Comparison of ENCODE assay signal across 21 cellular contexts in the genomic region with DNA sequence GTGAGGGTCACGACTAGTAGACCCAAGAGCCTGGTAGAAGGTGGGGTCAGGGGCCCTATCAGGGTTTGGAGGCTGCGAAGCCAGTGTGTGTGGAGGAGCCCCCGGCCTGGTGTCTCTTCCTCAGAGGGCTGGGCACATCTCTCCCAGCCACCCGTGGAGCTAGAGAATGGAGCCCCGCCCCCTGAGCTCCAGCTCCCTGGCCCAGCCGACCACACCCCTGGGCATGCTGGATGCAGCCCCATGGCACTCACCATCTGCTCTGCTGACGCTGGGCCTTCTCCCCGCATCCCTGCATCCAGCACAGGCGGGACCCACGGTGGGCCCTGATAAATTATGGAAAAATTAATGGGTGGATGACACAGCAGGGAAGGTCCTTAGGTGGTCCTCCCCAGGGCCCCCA. TPM values are rescaled to one million over a fixed set of nuclear protein-coding genes. Genes with fewer than 3 reads are reported as not detected.
DNase-seq lines count a peak whose midpoint lies in the region; ATAC-seq and TF ChIP-seq lines count a peak whose summit lies in the region.
"Had no signal": no experiment of that assay in that cellular context is flagged by ENCODE, and none has a peak within 500 bp of the region (broad histone marks: within the 10 kb centered on the region; RNA-seq: fewer than 3 reads in every experiment).

No MANE protein-coding gene starts in this region.

- TF ChIP-seq CTCF in GM23338 (conservative IDR thresholded peaks at IDR 0.05; ENCODE audit: low read depth in 2 of 2) (no peak), RWPE1 (conservative IDR thresholded peaks at IDR 0.05; ENCODE audit: low read depth) (no peak), mucosa of descending colon (IDR thresholded peaks at IDR 0.05) (no peak), testis (IDR thresholded peaks at IDR 0.05) (no peak)

- H3K79me2 ChIP-seq in GM23338 (replicated peaks; ENCODE audit: insufficient read depth) = no peaks in the 10 kb centered on the region

- no peak overlapping the region for H2AFZ ChIP-seq in GM23338

- CTCF ChIA-PET in RWPE1 (lab: Yijun Ruan, JAX) = interaction anchor here (1.3 kb wide), 1 partner anchor 9 kb away, joined by 6 read pairs; no protein-coding TSS in a partner anchor

- H3K4me1 ChIP-seq in GM23338 (ENCODE audit: insufficient read depth) (no peaks in the 10 kb centered on the region), mucosa of descending colon (ENCODE audit: low read depth) (peaks cover 10% of the 10 kb centered on the region), testis (peaks cover 34% of the 10 kb centered on the region)

- H3K36me3 Mint-ChIP-seq in GM23338 (ENCODE audit: low read depth) = peaks cover 4% of the 10 kb centered on the region; the same call in 1 of the 3 replicates
- H3K36me3 Mint-ChIP-seq: CD8-positive, alpha-beta T cell had no signal

- no peaks in the 10 kb centered on the region for H3F3A ChIP-seq in GM23338 (replicated peaks; ENCODE audit: low read depth)

- H3K36me3 ChIP-seq in GM23338 (ENCODE audit: insufficient read depth) (no peaks in the 10 kb centered on the region), mucosa of descending colon (ENCODE audit: low read depth) (no peaks in the 10 kb centered on the region), testis (ENCODE audit: low read depth, missing control alignments) (no peaks in the 10 kb centered on the region)
- H3K36me3 ChIP-seq: BLaER1 treated with 17β-estradiol and CSF1 and Interleukin-3, amounts not matched to agents 10 nM and 100 nM; MG63 had no signal

- no peaks in the 10 kb centered on the region for H3K9me2 ChIP-seq in GM23338 (ENCODE audit: insufficient read depth)

- no peak for TF ChIP-seq POLR2A in testis (IDR thresholded peaks at IDR 0.05)

- peak; percentile 27 for DNase-seq in A172 (ENCODE audit: low spot score)
- no peak for DNase-seq in GM23338 (ENCODE audit: low spot score)
- no peak for DNase-seq in RWPE1 (ENCODE audit: low spot score)
- no peak for DNase-seq in mucosa of descending colon
- DNase-seq in NCI-H1048 (lab: John Stamatoyannopoulos, UW) = no peak
- DNase-seq in testis = no peak
- no peak for DNase-seq in activated effector memory CD4-positive, alpha-beta T cell treated with anti-CD3 and anti-CD28 coated beads, Interleukin-2, amount 50 U/mL, for 16 hours
- DNase-seq: Calu3; CD8-positive, alpha-beta T cell; EL; GF-D8; MG63; NCI-H1417 treated with DMSO at 0.1 percent for 48 hours; NCI-H2029; NCI-H345; NCI-H526; OCI-M1 had no signal

- no peaks in the 10 kb centered on the region for H3K27me3 ChIP-seq in GM23338 (ENCODE audit: insufficient read depth)
- no peaks in the 10 kb centered on the region for H3K27me3 ChIP-seq in testis
- H3K27me3 ChIP-seq: BLaER1 treated with 17β-estradiol and CSF1 and Interleukin-3, amounts not matched to agents 10 nM and 100 nM; MG63; SJSA1 had no signal

- H3K9me3 ChIP-seq in mucosa of descending colon = no peaks in the 10 kb centered on the region
- H3K9me3 ChIP-seq in testis = no peaks in the 10 kb centered on the region
- H3K9me3 ChIP-seq: BLaER1 treated with 17β-estradiol and CSF1 and Interleukin-3, amounts not matched to agents 10 nM and 100 nM; MG63; SJSA1 had no signal

- 78 to 84% methylated on average over 5 to 10 of the region's 10 CpGs for WGBS in testis, 2 donors

- no peak overlapping the region for H3K27ac Mint-ChIP-seq in GM23338
- H3K27ac Mint-ChIP-seq: CD8-positive, alpha-beta T cell had no signal

- POLR2A ChIA-PET in RWPE1 (lab: Yijun Ruan, JAX; ENCODE audit: low non-redundant PET) = no interaction called here

- H3K4me3 ChIP-seq in GM23338 = no peak overlapping the region
- H3K4me3 ChIP-seq in mucosa of descending colon = no peak overlapping the region
- H3K4me3 ChIP-seq in testis = no peak overlapping the region
- H3K4me3 ChIP-seq: BLaER1 treated with 17β-estradiol and CSF1 and Interleukin-3, amounts not matched to agents 10 nM and 100 nM; MG63; SJSA1 had no signal

- H3K9me3 Mint-ChIP-seq in GM23338 = no peaks in the 10 kb centered on the region; the same call in 2 of the 3 replicates
- H3K9me3 Mint-ChIP-seq: CD8-positive, alpha-beta T cell had no signal

- H3K27ac ChIP-seq in GM23338 (ENCODE audit: low read depth) (no peak overlapping the region), RWPE1 (peak overlapping the region; percentile 89), testis (peak overlapping the region in 1 of 2 donors; percentile 64)
- H3K27ac ChIP-seq: BLaER1 treated with 17β-estradiol and CSF1 and Interleukin-3, amounts not matched to agents 10 nM and 100 nM; SJSA1 had no signal

- no peaks in the 10 kb centered on the region for H4K20me1 ChIP-seq in GM23338 (replicated peaks; ENCODE audit: insufficient read depth)
- H4K20me1 ChIP-seq: BLaER1 treated with 17β-estradiol and CSF1 and Interleukin-3, amounts not matched to agents 10 nM and 100 nM had no signal

- intact Hi-C loops in mucosa of descending colon (cut with DNase I, micrococcal nuclease) (no loop called here), testis (cut with DNase I; ENCODE audit: low total_unique reads) (no loop called here)

- ATAC-seq in GM23338 = peak; percentile 38
- ATAC-seq in mucosa of descending colon = peak; percentile 15
- ATAC-seq: CD8-positive, alpha-beta T cell; Right ventricle myocardium inferior had no signal

- H3K4me2 ChIP-seq in GM23338 = no peak overlapping the region
- H3K4me2 ChIP-seq: BLaER1 treated with 17β-estradiol and CSF1 and Interleukin-3, amounts not matched to agents 10 nM and 100 nM had no signal

- H3K4me1 Mint-ChIP-seq in GM23338 = peaks cover 15% of the 10 kb centered on the region

- H3K4me3 Mint-ChIP-seq in GM23338 = no peak overlapping the region
- H3K4me3 Mint-ChIP-seq: CD8-positive, alpha-beta T cell had no signal

- peaks cover 3% of the 10 kb centered on the region for H3K27me3 Mint-ChIP-seq in GM23338 (ENCODE audit: insufficient read depth, low read depth, poor library complexity)

TF ChIP-seq in GM23338, 12 proteins besides CTCF, POLR2A, EP300 and RAD21:
- TF ChIP-seq, protein P1, sequence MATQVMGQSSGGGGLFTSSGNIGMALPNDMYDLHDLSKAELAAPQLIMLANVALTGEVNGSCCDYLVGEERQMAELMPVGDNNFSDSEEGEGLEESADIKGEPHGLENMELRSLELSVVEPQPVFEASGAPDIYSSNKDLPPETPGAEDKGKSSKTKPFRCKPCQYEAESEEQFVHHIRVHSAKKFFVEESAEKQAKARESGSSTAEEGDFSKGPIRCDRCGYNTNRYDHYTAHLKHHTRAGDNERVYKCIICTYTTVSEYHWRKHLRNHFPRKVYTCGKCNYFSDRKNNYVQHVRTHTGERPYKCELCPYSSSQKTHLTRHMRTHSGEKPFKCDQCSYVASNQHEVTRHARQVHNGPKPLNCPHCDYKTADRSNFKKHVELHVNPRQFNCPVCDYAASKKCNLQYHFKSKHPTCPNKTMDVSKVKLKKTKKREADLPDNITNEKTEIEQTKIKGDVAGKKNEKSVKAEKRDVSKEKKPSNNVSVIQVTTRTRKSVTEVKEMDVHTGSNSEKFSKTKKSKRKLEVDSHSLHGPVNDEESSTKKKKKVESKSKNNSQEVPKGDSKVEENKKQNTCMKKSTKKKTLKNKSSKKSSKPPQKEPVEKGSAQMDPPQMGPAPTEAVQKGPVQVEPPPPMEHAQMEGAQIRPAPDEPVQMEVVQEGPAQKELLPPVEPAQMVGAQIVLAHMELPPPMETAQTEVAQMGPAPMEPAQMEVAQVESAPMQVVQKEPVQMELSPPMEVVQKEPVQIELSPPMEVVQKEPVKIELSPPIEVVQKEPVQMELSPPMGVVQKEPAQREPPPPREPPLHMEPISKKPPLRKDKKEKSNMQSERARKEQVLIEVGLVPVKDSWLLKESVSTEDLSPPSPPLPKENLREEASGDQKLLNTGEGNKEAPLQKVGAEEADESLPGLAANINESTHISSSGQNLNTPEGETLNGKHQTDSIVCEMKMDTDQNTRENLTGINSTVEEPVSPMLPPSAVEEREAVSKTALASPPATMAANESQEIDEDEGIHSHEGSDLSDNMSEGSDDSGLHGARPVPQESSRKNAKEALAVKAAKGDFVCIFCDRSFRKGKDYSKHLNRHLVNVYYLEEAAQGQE (IDR thresholded peaks at IDR 0.05; ENCODE audit: unreplicated experiment) = no peak
- no peak for TF ChIP-seq CREB1 (CRISPR knock-in tag; IDR thresholded peaks at IDR 0.05; ENCODE audit: low read depth)
- TF ChIP-seq ZNF114 (CRISPR knock-in tag; IDR thresholded peaks at IDR 0.05) = no peak
- no peak for TF ChIP-seq JUNB (IDR thresholded peaks at IDR 0.05; ENCODE audit: unreplicated experiment)
- no peak for TF ChIP-seq POLR2AphosphoS5 (IDR thresholded peaks at IDR 0.05; ENCODE audit: low read depth)
TF ChIP-seq in GM23338: peak in this region for 0.

RNA-seq across cellular contexts. Expression of a gene that starts 17.5 kb away (rescaled TPM):
- total RNA-seq in A172 (2014; rRNA removed; shearing (Covaris generic)) = not detected in 2 replicates
- 0.59 and 0.74 TPM in 2 replicates for total RNA-seq in GM23338 (2014; rRNA removed; shearing (Covaris generic))
- polyA plus RNA-seq in GM23338 (2016; fragmentation: Nextera tagmentation; extraction: Ambion mirVana) = not detected in 2 replicates
- under 1 TPM in 1 of 3 donors, not detected in 2; 0.25 TPM for total RNA-seq in mucosa of descending colon
- total RNA-seq in testis = 10 to 100 TPM in 1 of 2 donors, 1 to 10 TPM in 1; 3.1 to 11.8 TPM
- not detected for polyA plus RNA-seq in testis (ENCODE audit: insufficient read depth, low read depth, low replicate concordance)
- total RNA-seq: Calu3; CD8-positive, alpha-beta T cell; LHCN-M2 had no signal

RNA-seq across cellular contexts. Expression of a gene that starts 26.5 kb away (rescaled TPM):
- total RNA-seq in A172 (2014; rRNA removed; shearing (Covaris generic)) = 0.17 and 0.43 TPM in 2 replicates
- 6.6 and 20.0 TPM in 2 replicates for total RNA-seq in GM23338 (2014; rRNA removed; shearing (Covaris generic))
- polyA plus RNA-seq in GM23338 (2016; fragmentation: Nextera tagmentation; extraction: Ambion mirVana) = 2.4 and 2.9 TPM in 2 replicates
- total RNA-seq in mucosa of descending colon = 1 to 10 TPM in 2 of 3 donors, under 1 TPM in 1; 0.98 to 3.1 (median 2.7) TPM
- total RNA-seq in testis = 100 to 1,000 TPM; 140 to 245 TPM
- polyA plus RNA-seq in testis (ENCODE audit: insufficient read depth, low read depth, low replicate concordance) = 47.4 TPM

RNA-seq across cellular contexts. Expression of a gene that starts 42.4 kb away (rescaled TPM):
- total RNA-seq in A172 (2014; rRNA removed; shearing (Covaris generic)) = not detected in 2 replicates
- 8.5 and 13.8 TPM in 2 replicates for total RNA-seq in GM23338 (2014; rRNA removed; shearing (Covaris generic))
- polyA plus RNA-seq in GM23338 (2016; fragmentation: Nextera tagmentation; extraction: Ambion mirVana) (7.5 and 9.5 TPM in 2 replicates), testis (ENCODE audit: insufficient read depth, low read depth, low replicate concordance) (13.6 TPM)
- total RNA-seq in mucosa of descending colon (10 to 100 TPM in 2 of 3 donors, 1 to 10 TPM in 1; 9.9 to 21.8 (median 17.4) TPM), testis (1 to 10 TPM; 8.8 to 9.7 TPM)

RNA-seq across cellular contexts. Expression of a gene that starts 58.1 kb away (rescaled TPM):
- total RNA-seq in A172 (2014; rRNA removed; shearing (Covaris generic)) = 12.7 and 14.7 TPM in 2 replicates
- total RNA-seq in GM23338 (2014; rRNA removed; shearing (Covaris generic)) = 32.7 and 33.0 TPM in 2 replicates
- polyA plus RNA-seq in GM23338 (2016; fragmentation: Nextera tagmentation; extraction: Ambion mirVana) (18.1 and 20.0 TPM in 2 replicates), testis (ENCODE audit: insufficient read depth, low read depth, low replicate concordance) (43.4 TPM)
- total RNA-seq in mucosa of descending colon (100 to 1,000 TPM in 1 of 3 donors, 10 to 100 TPM in 2; 15.6 to 120 (median 21.1) TPM), testis (10 to 100 TPM; 31.8 to 49.8 TPM)
